ENCODE assay signal across 35 cellular contexts in the genomic region with DNA sequence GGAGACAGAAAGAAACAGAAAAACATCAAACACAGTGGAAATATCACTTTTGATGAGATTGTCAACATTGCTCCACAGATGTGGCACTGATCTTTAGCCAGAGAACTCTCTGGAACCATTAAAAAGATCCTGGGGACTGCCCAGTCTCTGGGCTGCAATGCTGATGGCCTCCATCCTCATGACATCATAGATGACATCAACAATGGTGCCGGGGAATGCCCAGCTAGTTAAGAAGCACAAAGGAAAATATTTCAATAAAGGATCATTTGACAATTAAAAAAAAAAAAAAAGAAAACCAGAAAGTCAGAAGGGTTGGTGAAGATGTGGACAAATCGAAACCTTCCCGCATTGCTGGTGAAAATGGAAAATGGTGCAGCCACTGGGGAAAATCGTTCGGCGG.
"Had no signal": no experiment of that assay in that cellular context is flagged by ENCODE, and none has a peak within 500 bp of the region (broad histone marks: within the 10 kb centered on the region; RNA-seq: fewer than 3 reads in every experiment).

No MANE protein-coding gene starts in this region.

- H3K9me3 Mint-ChIP-seq: activated B cell treated with CpG ODN at 0.5 μM for 24 hours; activated CD4-positive, alpha-beta memory T cell treated with anti-CD3 and anti-CD28 coated beads for 36 hours; activated CD8-positive, alpha-beta T cell treated with anti-CD3 and anti-CD28 coated beads for 36 hours; activated naive CD4-positive, alpha-beta T cell treated with anti-CD3 and anti-CD28 coated beads for 36 hours; activated naive CD8-positive, alpha-beta T cell treated with anti-CD3 and anti-CD28 coated beads for 36 hours; activated T-helper 17 cell treated with anti-CD3 and anti-CD28 coated beads, Interleukin-2, amount 50 U/mL, for 72 hours; T-helper 1 cell treated with Interleukin-12 subunit alpha and Interleukin-12 subunit beta and Interleukin-4 antibody, amounts not matched to agents 30 μg/mL and 1 μg/mL, for 36 hours; T-helper 2 cell treated with Interferon-gamma antibody and Interleukin-4, amounts not matched to agents 5 μg/mL and 100 μg/mL, for 36 hours had no signal

- H3K9me3 ChIP-seq: adrenal gland, body of pancreas, breast epithelium had no signal

- DNase-seq: activated B cell treated with CpG ODN at 0.5 μM for 24 hours; activated CD4-positive, alpha-beta memory T cell treated with anti-CD3 and anti-CD28 coated beads for 36 hours; activated CD4-positive, alpha-beta T cell treated with anti-CD3 and anti-CD28 coated beads for 4 hours; activated CD4-positive, alpha-beta T cell treated with anti-CD3 and anti-CD28 coated beads, Interleukin-2, amount 10 ng/mL, durations not matched to agents 24 days and 14 days; activated CD4-positive, CD25-positive, alpha-beta regulatory T cell treated with anti-CD3 and anti-CD28 coated beads, Interleukin-2, amount 50 U/mL, for 72 hours; activated CD8-positive, alpha-beta memory T cell treated with anti-CD3 and anti-CD28 coated beads, Interleukin-2, amount 50 U/mL, for 4 hours; activated CD8-positive, alpha-beta T cell treated with anti-CD3 and anti-CD28 coated beads for 36 hours; activated effector memory CD4-positive, alpha-beta T cell treated with anti-CD3 and anti-CD28 coated beads, Interleukin-2, amount 50 U/mL, for 16 hours; activated gamma-delta T cell treated with Interleukin-2 at 50 U/mL for 16 hours; activated naive CD4-positive, alpha-beta T cell; activated naive CD4-positive, alpha-beta T cell treated with anti-CD3 and anti-CD28 coated beads for 36 hours; activated naive CD4-positive, alpha-beta T cell treated with anti-CD3 and anti-CD28 coated beads, Interleukin-2, amount 50 U/mL, for 16 hours; activated naive CD8-positive, alpha-beta T cell treated with anti-CD3 and anti-CD28 coated beads for 36 hours; activated T-cell treated with anti-CD3 and anti-CD28 coated beads for 4 hours; activated T-cell treated with anti-CD3 and anti-CD28 coated beads, Interleukin-2, amount 50 U/mL, for 1 hour; activated T-cell treated with anti-CD3 and anti-CD28 coated beads, Interleukin-2, amount 50 U/mL, for 4 hours; activated T-cell treated with anti-CD3 and anti-CD28 coated beads, Interleukin-2, amount 50 U/mL, for 72 hours; adrenal gland; amniotic stem cell; aorta; body of pancreas; brain microvascular endothelial cell; central memory CD4-positive, alpha-beta T cell; SW 1271; T-helper 1 cell; T-helper 2 cell; T-helper 9 cell had no signal

- H3K4me3 Mint-ChIP-seq: activated B cell treated with CpG ODN at 0.5 μM for 24 hours; activated CD4-positive, alpha-beta memory T cell treated with anti-CD3 and anti-CD28 coated beads for 36 hours; activated CD4-positive, alpha-beta T cell treated with anti-CD3 and anti-CD28 coated beads, Interleukin-2, amount 10 ng/mL, durations not matched to agents 24 days and 14 days; activated CD8-positive, alpha-beta T cell treated with anti-CD3 and anti-CD28 coated beads for 36 hours; activated naive CD4-positive, alpha-beta T cell treated with anti-CD3 and anti-CD28 coated beads for 36 hours; activated naive CD8-positive, alpha-beta T cell treated with anti-CD3 and anti-CD28 coated beads for 36 hours; activated T-cell treated with anti-CD3 and anti-CD28 coated beads, Interleukin-2, amount 50 U/mL, for 4 hours; activated T-cell treated with anti-CD3 and anti-CD28 coated beads, Interleukin-2, amount 50 U/mL, for 72 hours; activated T-helper 1 cell treated with anti-CD3 and anti-CD28 coated beads, Interleukin-12 subunit alpha, Interleukin-12 subunit beta, Interleukin-2, Interleukin-4 antibody, amounts not matched to agents 30 ng/mL and 10 ng/mL and 1 ng/mL, durations not matched to agents 14 hours and 24 hours and 36 hours; activated T-helper 17 cell treated with anti-CD3 and anti-CD28 coated beads, Interleukin-2, amount 50 U/mL, for 72 hours; T-helper 1 cell treated with Interleukin-12 subunit alpha and Interleukin-12 subunit beta and Interleukin-4 antibody, amounts not matched to agents 30 μg/mL and 1 μg/mL, for 36 hours; T-helper 2 cell treated with Interferon-gamma antibody and Interleukin-4, amounts not matched to agents 5 μg/mL and 100 μg/mL, for 36 hours had no signal

- ATAC-seq: activated CD8-positive, alpha-beta T cell treated with anti-CD3 and anti-CD28 coated beads for 36 hours; activated T-cell treated with anti-CD3 and anti-CD28 coated beads, Interleukin-2, amount 50 U/mL, for 4 hours; activated T-cell treated with anti-CD3 and anti-CD28 coated beads, Interleukin-2, amount 50 U/mL, for 72 hours; activated T-helper 17 cell treated with anti-CD3 and anti-CD28 coated beads, Interleukin-2, amount 50 U/mL, for 72 hours; body of pancreas had no signal

- H3K4me1 ChIP-seq: breast epithelium had no signal

- H3K36me3 ChIP-seq: adrenal gland, brain microvascular endothelial cell, breast epithelium had no signal

- H3K27ac ChIP-seq: adrenal gland, body of pancreas, brain microvascular endothelial cell, breast epithelium, VCaP had no signal

- H3K27ac Mint-ChIP-seq: activated B cell treated with CpG ODN at 0.5 μM for 24 hours; activated CD4-positive, alpha-beta memory T cell treated with anti-CD3 and anti-CD28 coated beads for 36 hours; activated CD4-positive, alpha-beta T cell treated with anti-CD3 and anti-CD28 coated beads, Interleukin-2, amount 10 ng/mL, durations not matched to agents 24 days and 14 days; activated CD8-positive, alpha-beta T cell treated with anti-CD3 and anti-CD28 coated beads for 36 hours; activated naive CD4-positive, alpha-beta T cell treated with anti-CD3 and anti-CD28 coated beads for 36 hours; activated naive CD8-positive, alpha-beta T cell treated with anti-CD3 and anti-CD28 coated beads for 36 hours; activated T-cell treated with anti-CD3 and anti-CD28 coated beads, Interleukin-2, amount 50 U/mL, for 72 hours; activated T-helper 1 cell treated with anti-CD3 and anti-CD28 coated beads, Interleukin-12 subunit alpha, Interleukin-12 subunit beta, Interleukin-2, Interleukin-4 antibody, amounts not matched to agents 30 ng/mL and 10 ng/mL and 1 ng/mL, durations not matched to agents 14 hours and 24 hours and 36 hours; activated T-helper 17 cell treated with anti-CD3 and anti-CD28 coated beads, Interleukin-2, amount 50 U/mL, for 72 hours; T-helper 1 cell treated with Interleukin-12 subunit alpha and Interleukin-12 subunit beta and Interleukin-4 antibody, amounts not matched to agents 30 μg/mL and 1 μg/mL, for 36 hours; T-helper 2 cell treated with Interferon-gamma antibody and Interleukin-4, amounts not matched to agents 5 μg/mL and 100 μg/mL, for 36 hours had no signal

- FAIRE-seq: astrocyte, TTC549 had no signal

- H3K4me3 ChIP-seq: adrenal gland, body of pancreas, breast epithelium had no signal

- H3K27me3 ChIP-seq: adrenal gland, brain microvascular endothelial cell had no signal

- H3K36me3 Mint-ChIP-seq: activated CD4-positive, alpha-beta memory T cell treated with anti-CD3 and anti-CD28 coated beads for 36 hours; activated naive CD8-positive, alpha-beta T cell treated with anti-CD3 and anti-CD28 coated beads for 36 hours had no signal
